In the genomic region with DNA sequence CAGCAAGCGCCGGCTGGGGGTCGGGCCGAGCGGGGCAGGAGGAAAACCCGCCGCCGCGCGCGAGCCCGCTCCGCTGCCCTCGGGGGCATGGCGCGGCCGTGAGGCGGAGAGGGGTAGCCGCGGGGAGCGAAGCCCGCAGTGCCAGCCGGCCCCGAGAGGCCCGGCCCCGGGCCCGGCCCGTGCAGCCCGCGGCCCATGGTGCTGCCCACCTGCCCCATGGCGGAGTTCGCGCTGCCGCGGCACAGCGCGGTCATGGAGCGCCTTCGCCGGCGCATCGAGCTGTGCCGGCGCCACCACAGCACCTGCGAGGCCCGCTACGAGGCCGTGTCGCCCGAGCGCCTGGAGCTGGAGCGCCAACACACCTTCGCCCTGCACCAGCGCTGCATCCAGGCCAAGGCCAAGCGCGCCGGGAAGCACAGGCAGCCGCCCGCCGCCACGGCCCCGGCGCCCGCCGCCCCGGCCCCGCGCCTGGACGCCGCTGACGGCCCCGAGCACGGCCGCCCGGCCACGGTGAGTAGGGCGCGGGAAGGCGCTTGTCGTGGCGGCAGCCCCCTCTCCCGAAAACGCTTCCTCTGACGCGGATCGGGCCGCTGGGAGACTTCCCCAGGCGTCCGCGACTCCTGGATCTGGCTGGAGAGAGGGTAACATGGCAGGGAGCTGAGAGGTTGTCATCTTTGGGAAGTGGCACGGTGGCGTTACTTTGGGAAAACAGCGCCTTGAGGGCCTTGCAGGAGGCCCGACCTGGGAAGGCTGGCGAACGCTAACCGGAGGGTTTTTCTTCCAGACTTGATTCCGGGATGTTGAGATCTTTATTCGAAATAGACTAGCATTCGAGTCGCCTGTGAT, we compare ENCODE assay signal across 7 cellular contexts. TPM values are rescaled to one million over a fixed set of nuclear protein-coding genes. Genes with fewer than 3 reads are reported as not detected.
A peak's percentile ranks its signal among the peaks of the same experiment; 100 is the strongest.
DNase-seq lines count a peak whose midpoint lies in the region; ATAC-seq and TF ChIP-seq lines count a peak whose summit lies in the region.

No MANE protein-coding gene starts in this region.

- peaks cover 11% of the 10 kb centered on the region for H3K4me1 Mint-ChIP-seq in endodermal cell
- H3K4me1 Mint-ChIP-seq in stimulated activated naive CD8-positive, alpha-beta T cell treated with anti-CD3 and anti-CD28 coated beads, Interleukin-15, Interleukin-2, amounts not matched to agents 100 ng/mL and 50 ng/mL, for 24 hours (ENCODE audit: low read depth), result peaks cover 56% of the 10 kb centered on the region

- TF ChIP-seq RAD21 in IMR-90 (IDR thresholded peaks at IDR 0.05; ENCODE audit: low read length), result no peak

- TF ChIP-seq POLR2A in IMR-90 (IDR thresholded peaks at IDR 0.05; ENCODE audit: low read depth, low read length), result no peak

- H3K4me1 ChIP-seq in IMR-90 (ENCODE audit: control insufficient read depth, insufficient read depth, low read length) (peaks cover 11% of the 10 kb centered on the region), endodermal cell (ENCODE audit: control insufficient read depth, insufficient read depth, low read length) (no peaks in the 10 kb centered on the region)

- H3K27ac ChIP-seq in IMR-90 (ENCODE audit: insufficient read depth, low read length), result peak overlapping the region; percentile 86
- peak overlapping the region; percentile 93 for H3K27ac ChIP-seq in endodermal cell (ENCODE audit: low read depth, low read length)

- no peaks in the 10 kb centered on the region for H3K27me3 Mint-ChIP-seq in endodermal cell (ENCODE audit: insufficient read depth)
- no peaks in the 10 kb centered on the region for H3K27me3 Mint-ChIP-seq in stimulated activated naive CD8-positive, alpha-beta T cell treated with anti-CD3 and anti-CD28 coated beads, Interleukin-15, Interleukin-2, amounts not matched to agents 100 ng/mL and 50 ng/mL, for 24 hours

- ATAC-seq in GM21723 (IDR thresholded peaks at IDR 0.05; ENCODE audit: unreplicated experiment) (peak; percentile 27), IMR-90 (ENCODE audit: low read depth) (peak; percentile 46)

- peak overlapping the region; percentile 93 for H3K14ac ChIP-seq in IMR-90 (replicated peaks; ENCODE audit: low read depth, low read length)

- CTCF ChIA-PET in IMR-90 (lab: Yijun Ruan, JAX), result interaction anchor here (0.7 to 1.6 kb wide), 2 partner anchors 30 to 226 kb away, joined by 5 to 6 read pairs; no protein-coding TSS in a partner anchor

- H2AK5ac ChIP-seq in IMR-90 (ENCODE audit: low read depth, low read length), result peak overlapping the region; percentile 49

- WGBS in IMR-90 (ENCODE audit: extremely low coverage in 2 of 2, insufficient read length in 1 of 2), 2 experiments, result 0% methylated on average over 66 of the region's 101 CpGs; no CpG with 5 or more reads in 1 of the 2 experiments
- 0 to 2% methylated on average over 13 to 101 of the region's 101 CpGs for WGBS in endodermal cell (ENCODE audit: insufficient coverage in 1 of 2, insufficient read length in 1 of 2), 2 experiments

- peaks cover 46% of the 10 kb centered on the region for H3K36me3 Mint-ChIP-seq in endodermal cell (ENCODE audit: low read depth)
- H3K36me3 Mint-ChIP-seq in stimulated activated naive CD8-positive, alpha-beta T cell treated with anti-CD3 and anti-CD28 coated beads, Interleukin-15, Interleukin-2, amounts not matched to agents 100 ng/mL and 50 ng/mL, for 24 hours (ENCODE audit: low read depth), result peaks cover 54% of the 10 kb centered on the region

- in situ Hi-C loops in IMR-90 (cut with MboI; ENCODE audit: low sequenced_read_pairs), result no loop called here

- H4K20me1 ChIP-seq in IMR-90 (ENCODE audit: insufficient read depth, low read length), result peaks cover 48% of the 10 kb centered on the region

- H2BK5ac ChIP-seq in IMR-90 (ENCODE audit: low read depth, low read length, poor library complexity, severe bottlenecking), result peak overlapping the region; percentile 63

- H2AFZ ChIP-seq in IMR-90 (replicated peaks; ENCODE audit: low read length, poor library complexity), result peak overlapping the region; percentile 87

- H3K9me3 ChIP-seq in IMR-90 (ENCODE audit: control insufficient read depth, insufficient read depth, low read length) (no peaks in the 10 kb centered on the region), endodermal cell (ENCODE audit: control insufficient read depth, low read length) (no peaks in the 10 kb centered on the region)

- dilution Hi-C loops in IMR-90 (cut with HindIII; ENCODE audit: low sequenced_read_pairs, unreplicated experiment), result no loop called here

- peak overlapping the region; percentile 83 for H2AK9ac ChIP-seq in IMR-90 (replicated peaks; ENCODE audit: low read depth, low read length, poor library complexity)

- H2BK20ac ChIP-seq in IMR-90 (ENCODE audit: low read depth, low read length), result no peak overlapping the region

- H3K27me3 ChIP-seq in IMR-90 (ENCODE audit: control insufficient read depth, insufficient read depth, low read length) (no peaks in the 10 kb centered on the region), endodermal cell (ENCODE audit: control insufficient read depth, insufficient read depth, low read length, poor library complexity, severe bottlenecking) (no peaks in the 10 kb centered on the region)

- H3K4ac ChIP-seq in IMR-90 (ENCODE audit: low read depth, low read length), result peak overlapping the region; percentile 75

- H3K23ac ChIP-seq in IMR-90 (ENCODE audit: low read depth, low read length), result peak overlapping the region; percentile 98

- H3K27ac Mint-ChIP-seq in endodermal cell, result peak overlapping the region; percentile 95
- peak overlapping the region; percentile 94 for H3K27ac Mint-ChIP-seq in stimulated activated naive CD8-positive, alpha-beta T cell treated with anti-CD3 and anti-CD28 coated beads, Interleukin-15, Interleukin-2, amounts not matched to agents 100 ng/mL and 50 ng/mL, for 24 hours

- POLR2A ChIA-PET in IMR-90 (lab: Charles Lee; ENCODE audit: unreplicated experiment), result no interaction called here

- TF ChIP-seq CTCF in IMR-90 (conservative IDR thresholded peaks at IDR 0.05; ENCODE audit: low read depth, low read length) (no peak), endodermal cell (conservative IDR thresholded peaks at IDR 0.05) (no peak)

- peak overlapping the region; percentile 26 for H4K91ac ChIP-seq in IMR-90 (ENCODE audit: insufficient read depth, low read depth, low read length)

- H4K8ac ChIP-seq in IMR-90 (ENCODE audit: low read depth in 2 of 2, low read length in 2 of 2), result peak overlapping the region in 1 of 2 experiments; percentile 46; a peak in 1 of 4 replicates

- BruUV-seq in IMR-90 (replicated peaks; lab: Mats Ljungman, UMichigan), result no TSS peak

- no peaks in the 10 kb centered on the region for H3K9me3 Mint-ChIP-seq in endodermal cell
- no peaks in the 10 kb centered on the region for H3K9me3 Mint-ChIP-seq in stimulated activated naive CD8-positive, alpha-beta T cell treated with anti-CD3 and anti-CD28 coated beads, Interleukin-15, Interleukin-2, amounts not matched to agents 100 ng/mL and 50 ng/mL, for 24 hours

- H3K18ac ChIP-seq in IMR-90 (ENCODE audit: low read depth, low read length), result no peak overlapping the region

- H3K4me3 ChIP-seq in GM08714 (ENCODE audit: low read length) (peak overlapping the region; percentile 78), IMR-90 (ENCODE audit: insufficient read depth, low read depth, low read length) (peak overlapping the region; percentile 93), endodermal cell (ENCODE audit: low read length) (peak overlapping the region; percentile 95)

- peaks cover 9% of the 10 kb centered on the region for H3K36me3 ChIP-seq in IMR-90 (ENCODE audit: control insufficient read depth, insufficient read depth, low read length)
- peaks cover 58% of the 10 kb centered on the region for H3K36me3 ChIP-seq in endodermal cell (ENCODE audit: control insufficient read depth, insufficient read depth, low read length)

- no peak overlapping the region for H4K5ac ChIP-seq in IMR-90 (ENCODE audit: low read depth, low read length)

- H3K9ac ChIP-seq in IMR-90 (ENCODE audit: low read depth, low read length) (peak overlapping the region; percentile 79), endodermal cell (ENCODE audit: extremely low read depth, low read length, poor library complexity, severe bottlenecking) (peak overlapping the region; percentile 86)

- DNase-seq in IMR-90 (peak; percentile 28), endodermal cell (peak; percentile 75), midbrain (lab: John Stamatoyannopoulos, UW) (peak; percentile 48)
- peak; percentile 4 to 22 for DNase-seq in activated CD4-positive, alpha-beta T cell treated with anti-CD3 and anti-CD28 coated beads for 24 hours (ENCODE audit: low read depth in 2 of 2)

- H3K79me1 ChIP-seq in IMR-90 (ENCODE audit: low read depth in 1 of 2, low read length in 2 of 2), result peaks cover 0 to 31% of the 10 kb centered on the region in 2 experiments; a peak in 2 of 4 replicates

- no peak overlapping the region for H2BK15ac ChIP-seq in IMR-90 (ENCODE audit: low read depth, low read length)

- no peaks in the 10 kb centered on the region; the same call in 1 of the 2 replicates for H3K9me1 ChIP-seq in IMR-90 (ENCODE audit: insufficient read depth, low read length)

- H3K56ac ChIP-seq in IMR-90 (ENCODE audit: extremely low read depth, insufficient read depth, low read length), result peak overlapping the region; percentile 79

- intact Hi-C loops in IMR-90 (cut with micrococcal nuclease), result loop anchor here (1.0 to 5.0 kb wide), 4 partner anchors 30 to 86 kb away; partner anchors contain the start of gene CANX

- peak overlapping the region; percentile 91 for H3K4me2 ChIP-seq in IMR-90 (ENCODE audit: low read depth, low read length)

- H3K4me3 Mint-ChIP-seq in endodermal cell, result peak overlapping the region; percentile 95
- H3K4me3 Mint-ChIP-seq in stimulated activated naive CD8-positive, alpha-beta T cell treated with anti-CD3 and anti-CD28 coated beads, Interleukin-15, Interleukin-2, amounts not matched to agents 100 ng/mL and 50 ng/mL, for 24 hours, result peak overlapping the region; percentile 95

- no peak overlapping the region for H2BK120ac ChIP-seq in IMR-90 (ENCODE audit: low read depth, low read length)

RNA-seq across cellular contexts. Expression of gene MAML1, which starts 0.5 kb away (rescaled TPM):
- total RNA-seq in IMR-90 (2012; rRNA removed), result 4.7 TPM in 2 replicates
- 10.2 and 20.4 TPM in 2 replicates for polyA plus RNA-seq in IMR-90 (2012; rRNA removed)
- 4.5 and 7.3 TPM in 2 replicates for polyA plus RNA-seq in IMR-90 (2012; cell fraction: cytosol; rRNA removed)
- 13.3 and 15.0 TPM in 2 replicates for polyA plus RNA-seq in IMR-90 (2012; cell fraction: nucleus; rRNA removed; ENCODE audit: low replicate concordance)
- total RNA-seq in endodermal cell, result 10 to 100 TPM; 38.9 to 41.4 TPM
- polyA plus RNA-seq in endodermal cell (2013, experiment 1 of 2), result 43.0 TPM
- 45.7 TPM for polyA plus RNA-seq in endodermal cell (2013, experiment 2 of 2)

RNA-seq across cellular contexts. Expression of gene CANX, which starts 34.4 kb away (rescaled TPM):
- total RNA-seq in IMR-90 (2012; rRNA removed), result 345 and 552 TPM in 2 replicates
- 216 and 233 TPM in 2 replicates for polyA plus RNA-seq in IMR-90 (2012; rRNA removed)
- polyA plus RNA-seq in IMR-90 (2012; cell fraction: cytosol; rRNA removed), result 37.1 and 61.3 TPM in 2 replicates
- polyA plus RNA-seq in IMR-90 (2012; cell fraction: nucleus; rRNA removed; ENCODE audit: low replicate concordance), result 10.6 and 62.2 TPM in 2 replicates
- 100 to 1,000 TPM; 389 to 615 TPM for total RNA-seq in endodermal cell
- 314 TPM for polyA plus RNA-seq in endodermal cell (2013, experiment 1 of 2)
- polyA plus RNA-seq in endodermal cell (2013, experiment 2 of 2), result 288 TPM

RNA-seq across cellular contexts. Expression of gene CBY3, which starts 52.3 kb away (rescaled TPM):
- 0.18 TPM in 1 of 2 replicates, not detected in the other for total RNA-seq in IMR-90 (2012; rRNA removed)
- polyA plus RNA-seq in IMR-90 (2012; rRNA removed), result not detected in 2 replicates
- polyA plus RNA-seq in IMR-90 (2012; cell fraction: cytosol; rRNA removed), result not detected in 2 replicates
- polyA plus RNA-seq in IMR-90 (2012; cell fraction: nucleus; rRNA removed; ENCODE audit: low replicate concordance), result not detected in 2 replicates
- not detected for total RNA-seq in endodermal cell
- polyA plus RNA-seq in endodermal cell (2013, experiment 1 of 2), result not detected
- polyA plus RNA-seq in endodermal cell (2013, experiment 2 of 2), result not detected

Comparison
In these comparisons a context has a peak if more than half of its experiments do, and no peak if none do; other contexts are left out.
1. Peak in every context shown above with its lines: DNase-seq, ATAC-seq, H3K4me3 ChIP-seq and H3K27ac ChIP-seq.
2. DNase-seq: peak in every context shown above with its lines; median percentile 75 in endodermal cell; 48 in midbrain; 28 in IMR-90; 13 in activated CD4-positive, alpha-beta T cell treated with anti-CD3 and anti-CD28 coated beads for 24 hours.